ENCODE assay signal across 16 cellular contexts in the genomic region with DNA sequence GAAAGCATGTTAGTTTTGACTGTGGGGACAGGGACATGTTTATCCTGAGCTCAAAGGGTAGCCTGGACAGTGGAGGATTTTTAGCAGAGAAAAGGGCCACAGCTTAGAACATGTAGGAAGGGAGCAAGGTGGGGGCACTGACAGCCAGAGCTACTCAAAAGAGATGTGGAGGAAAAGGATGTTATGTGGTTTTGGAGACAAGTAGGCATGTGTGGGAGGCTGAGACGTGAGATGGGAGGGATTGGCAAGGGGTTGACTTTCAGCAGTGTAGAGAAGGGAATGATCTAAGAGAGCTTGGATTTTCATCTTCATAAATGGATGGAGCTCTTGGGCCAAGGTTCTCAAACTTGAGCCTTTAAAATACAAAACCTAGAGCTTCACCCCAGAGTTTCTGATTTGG. TPM values are rescaled to one million over a fixed set of nuclear protein-coding genes. Genes with fewer than 3 reads are reported as not detected.
DNase-seq lines count a peak whose midpoint lies in the region; ATAC-seq and TF ChIP-seq lines count a peak whose summit lies in the region.
"Had no signal": no experiment of that assay in that cellular context is flagged by ENCODE, and none has a peak within 500 bp of the region (broad histone marks: within the 10 kb centered on the region; RNA-seq: fewer than 3 reads in every experiment).

No MANE protein-coding gene starts in this region.

- H3K36me3 Mint-ChIP-seq in dendritic cell treated with granulocyte-macrophage colony-stimulating factor and Interleukin-4, amounts not matched to agents 40 ng/mL and 50 ng/mL, for 4 days (ENCODE audit: low read depth): peaks cover 86% of the 10 kb centered on the region
- H3K36me3 Mint-ChIP-seq: CD4-positive, CD25-positive, alpha-beta regulatory T cell had no signal

- no peak for TF ChIP-seq CTCF in right atrium auricular region (IDR thresholded peaks at IDR 0.05)
- no peak for TF ChIP-seq CTCF in heart left ventricle (IDR thresholded peaks at IDR 0.05)
- TF ChIP-seq CTCF in OCI-LY1 (IDR thresholded peaks at IDR 0.05; ENCODE audit: low read length): no peak
- TF ChIP-seq CTCF in vagina (IDR thresholded peaks at IDR 0.05): no peak

- no peaks in the 10 kb centered on the region for H3K36me3 ChIP-seq in right atrium auricular region
- H3K36me3 ChIP-seq in heart left ventricle: peaks cover 0 to 6% (median 0%) of the 10 kb centered on the region in 9 donors
- peaks cover 78% of the 10 kb centered on the region for H3K36me3 ChIP-seq in OCI-LY1 (ENCODE audit: insufficient read depth, low read length)
- H3K36me3 ChIP-seq in vagina: peaks cover 0 to 6% of the 10 kb centered on the region in 2 donors

- peak overlapping the region; percentile 93; the same call in 1 of the 2 replicates for H3K4me2 ChIP-seq in OCI-LY1 (ENCODE audit: low read length)

- ATAC-seq in heart left ventricle: no peak
- ATAC-seq in GM21447 (IDR thresholded peaks at IDR 0.05; ENCODE audit: unreplicated experiment): no peak
- ATAC-seq in GM21367 (IDR thresholded peaks at IDR 0.05; ENCODE audit: unreplicated experiment): no peak
- no peak for ATAC-seq in GM21529 (IDR thresholded peaks at IDR 0.05; ENCODE audit: unreplicated experiment)
- ATAC-seq: Right ventricle myocardium inferior had no signal

- TF ChIP-seq POLR2A in heart left ventricle (IDR thresholded peaks at IDR 0.05) (no peak), vagina (IDR thresholded peaks at IDR 0.05) (no peak)

- no peaks in the 10 kb centered on the region for H3K9me2 ChIP-seq in OCI-LY1 (ENCODE audit: low read depth, low read length)

- no peak overlapping the region for H3K9ac ChIP-seq in OCI-LY1 (ENCODE audit: low read length)

- DNase-seq in right atrium auricular region (ENCODE audit: low spot score) (peak; percentile 2), heart left ventricle (no peak), vagina (ENCODE audit: extremely low spot score in 2 of 2) (peak; percentile 25 to 42)
- DNase-seq: CD4-positive, CD25-positive, alpha-beta regulatory T cell; NCI-H1092 treated with DMSO at 0.1 percent for 48 hours; NCI-H1694 treated with DMSO at 0.1 percent for 48 hours; NCI-H446 had no signal

- intact Hi-C loops in heart left ventricle (cut with DNase I) (no loop called here), vagina (cut with DNase I) (no loop called here)
- intact Hi-C loops in dendritic cell treated with granulocyte-macrophage colony-stimulating factor and Interleukin-4, amounts not matched to agents 40 ng/mL and 50 ng/mL, for 4 days (cut with micrococcal nuclease): loop anchor here (5.0 kb wide), 1 partner anchor 53 kb away; no protein-coding TSS in a partner anchor

- H3K4me1 ChIP-seq in right atrium auricular region (no peaks in the 10 kb centered on the region), heart left ventricle (peaks cover 0 to 26% (median 0%) of the 10 kb centered on the region in 12 donors), OCI-LY1 (ENCODE audit: insufficient read depth, low read length, severe bottlenecking) (peaks cover 60% of the 10 kb centered on the region), vagina (no peaks in the 10 kb centered on the region)

- no peak overlapping the region for H3K4me3 Mint-ChIP-seq in dendritic cell treated with granulocyte-macrophage colony-stimulating factor and Interleukin-4, amounts not matched to agents 40 ng/mL and 50 ng/mL, for 4 days
- H3K4me3 Mint-ChIP-seq: CD4-positive, CD25-positive, alpha-beta regulatory T cell had no signal

- H4K20me1 ChIP-seq in OCI-LY1 (ENCODE audit: insufficient read depth, low read length): no peaks in the 10 kb centered on the region

- H3K4me3 ChIP-seq in right atrium auricular region: no peak overlapping the region
- no peak overlapping the region for H3K4me3 ChIP-seq in heart left ventricle
- H3K4me3 ChIP-seq in OCI-LY1 (ENCODE audit: low read depth, low read length, poor library complexity, severe bottlenecking): no peak overlapping the region
- no peak overlapping the region for H3K4me3 ChIP-seq in vagina
- H3K4me3 ChIP-seq: SK-N-MC had no signal

- peaks cover 85% of the 10 kb centered on the region for H3K4me1 Mint-ChIP-seq in dendritic cell treated with granulocyte-macrophage colony-stimulating factor and Interleukin-4, amounts not matched to agents 40 ng/mL and 50 ng/mL, for 4 days (ENCODE audit: low read depth)
- H3K4me1 Mint-ChIP-seq: CD4-positive, CD25-positive, alpha-beta regulatory T cell had no signal

- H3K27me3 Mint-ChIP-seq in dendritic cell treated with granulocyte-macrophage colony-stimulating factor and Interleukin-4, amounts not matched to agents 40 ng/mL and 50 ng/mL, for 4 days: no peaks in the 10 kb centered on the region

- no peak overlapping the region for H2AFZ ChIP-seq in OCI-LY1 (ENCODE audit: low read length)

- no peaks in the 10 kb centered on the region for H3K9me3 ChIP-seq in right atrium auricular region
- H3K9me3 ChIP-seq in heart left ventricle: peaks cover 0 to 13% (median 0%) of the 10 kb centered on the region in 12 donors
- H3K9me3 ChIP-seq in OCI-LY1 (ENCODE audit: low read length): peaks cover 10% of the 10 kb centered on the region
- no peaks in the 10 kb centered on the region for H3K9me3 ChIP-seq in vagina

- peaks cover 44% of the 10 kb centered on the region for H3K79me2 ChIP-seq in OCI-LY1 (ENCODE audit: insufficient read depth, low read length)

- 51 to 69% (median 56%) methylated on average over 1 of the region's 1 CpG for WGBS in heart left ventricle, 4 donors

- H3K27ac ChIP-seq in right atrium auricular region (no peak overlapping the region), heart left ventricle (no peak overlapping the region), OCI-LY1 (ENCODE audit: low read depth, low read length, poor library complexity, severe bottlenecking) (peak overlapping the region; percentile 97), vagina (no peak overlapping the region)
- H3K27ac ChIP-seq: SK-N-MC had no signal

- no peaks in the 10 kb centered on the region for H3K9me3 Mint-ChIP-seq in dendritic cell treated with granulocyte-macrophage colony-stimulating factor and Interleukin-4, amounts not matched to agents 40 ng/mL and 50 ng/mL, for 4 days

- no peaks in the 10 kb centered on the region for H3K27me3 ChIP-seq in right atrium auricular region
- peaks cover 0 to 19% (median 0%) of the 10 kb centered on the region in 9 donors for H3K27me3 ChIP-seq in heart left ventricle
- H3K27me3 ChIP-seq in OCI-LY1 (ENCODE audit: insufficient read depth, low read length): no peaks in the 10 kb centered on the region
- H3K27me3 ChIP-seq in vagina: no peaks in the 10 kb centered on the region

- peak overlapping the region; percentile 87 for H3K27ac Mint-ChIP-seq in dendritic cell treated with granulocyte-macrophage colony-stimulating factor and Interleukin-4, amounts not matched to agents 40 ng/mL and 50 ng/mL, for 4 days

- H3F3A ChIP-seq in OCI-LY1 (ENCODE audit: insufficient read depth, low read length): 0 out of 2 replicates have a peak, but pooled peaks cover 9% of the 10 kb centered on the region

RNA-seq across cellular contexts. Expression of a gene that starts 24.0 kb away (rescaled TPM):
- total RNA-seq in right atrium auricular region: 1 to 10 TPM; 3.4 to 6.3 TPM
- 10 to 100 TPM in 2 of 9 donors, 1 to 10 TPM in 7; 1.5 to 41.3 (median 3.0) TPM for total RNA-seq in heart left ventricle
- 1 to 10 TPM in 1 of 2 donors, under 1 TPM in 1; 0.53 to 1.3 TPM for polyA plus RNA-seq in heart left ventricle
- total RNA-seq in vagina: 12.0 TPM
- total RNA-seq: A172, G401 had no signal

Comparison
In these comparisons a context has a peak if more than half of its experiments do, and no peak if none do; other contexts are left out.
1. DNase-seq: peak in right atrium auricular region (single experiment) and vagina (2 of 2); none in heart left ventricle (0 of 5).